ENCODE assay signal across 19 cellular contexts in genomic region chr22:44495629-44496028, GRCh38. TPM values are rescaled to one million over a fixed set of nuclear protein-coding genes. Genes with fewer than 3 reads are reported as not detected.
DNase-seq lines count a peak whose midpoint lies in the region; ATAC-seq and TF ChIP-seq lines count a peak whose summit lies in the region.
"Had no signal": no experiment of that assay in that cellular context is flagged by ENCODE, and none has a peak within 500 bp of the region (broad histone marks: within the 10 kb centered on the region; RNA-seq: fewer than 3 reads in every experiment).

No MANE protein-coding gene starts in this region.

- POLR2A ChIA-PET in Caco-2 (lab: Charles Lee), result no interaction called here

- DNase-seq in T-helper 2 cell treated with Interferon-gamma antibody and Interleukin-4, amounts not matched to agents 5 μg/mL and 100 μg/mL, for 36 hours (ENCODE audit: low spot score), result no peak
- DNase-seq in T-helper 2 cell (no peak), Caco-2 (no peak), natural killer cell (no peak), NCI-H2196 (lab: John Stamatoyannopoulos, UW; ENCODE audit: unreplicated experiment) (no peak)
- DNase-seq in activated naive CD8-positive, alpha-beta T cell treated with anti-CD3 and anti-CD28 coated beads for 36 hours, result no peak
- DNase-seq: 8988T; activated CD4-positive, alpha-beta T cell treated with anti-CD3 and anti-CD28 coated beads, Interleukin-2, amount 50 U/mL, for 48 hours; anterior cingulate cortex; DMS53; MV-4-11; NCI-H1930; retina; SW 1271; thyroid gland had no signal

- peaks cover 11% of the 10 kb centered on the region for H3K36me3 Mint-ChIP-seq in T-helper 2 cell treated with Interferon-gamma antibody and Interleukin-4, amounts not matched to agents 5 μg/mL and 100 μg/mL, for 36 hours (ENCODE audit: low read depth)
- peaks cover 10% of the 10 kb centered on the region for H3K36me3 Mint-ChIP-seq in Caco-2 (ENCODE audit: insufficient read depth, unreplicated experiment)
- H3K36me3 Mint-ChIP-seq in activated naive CD8-positive, alpha-beta T cell treated with anti-CD3 and anti-CD28 coated beads for 36 hours, result peaks cover 45% of the 10 kb centered on the region
- no peaks in the 10 kb centered on the region for H3K36me3 Mint-ChIP-seq in natural killer cell

- CTCF ChIA-PET in Caco-2 (lab: Charles Lee), result no interaction called here

- peaks cover 10% of the 10 kb centered on the region for H3K4me1 ChIP-seq in Caco-2

- peaks cover 23% of the 10 kb centered on the region for H3K4me1 Mint-ChIP-seq in T-helper 2 cell treated with Interferon-gamma antibody and Interleukin-4, amounts not matched to agents 5 μg/mL and 100 μg/mL, for 36 hours (ENCODE audit: low read depth)
- H3K4me1 Mint-ChIP-seq in Caco-2 (ENCODE audit: low read depth, unreplicated experiment) (no peaks in the 10 kb centered on the region), natural killer cell (peaks cover 41 to 58% of the 10 kb centered on the region in 2 donors)
- H3K4me1 Mint-ChIP-seq in activated naive CD8-positive, alpha-beta T cell treated with anti-CD3 and anti-CD28 coated beads for 36 hours, result peaks cover 35% of the 10 kb centered on the region

- peaks cover 11% of the 10 kb centered on the region for H3K9me3 Mint-ChIP-seq in T-helper 2 cell treated with Interferon-gamma antibody and Interleukin-4, amounts not matched to agents 5 μg/mL and 100 μg/mL, for 36 hours
- H3K9me3 Mint-ChIP-seq in Caco-2 (ENCODE audit: unreplicated experiment), result peaks cover 13% of the 10 kb centered on the region
- peaks cover 10% of the 10 kb centered on the region for H3K9me3 Mint-ChIP-seq in activated naive CD8-positive, alpha-beta T cell treated with anti-CD3 and anti-CD28 coated beads for 36 hours
- H3K9me3 Mint-ChIP-seq in natural killer cell, result peaks cover 0 to 2% of the 10 kb centered on the region in 2 donors

- peak overlapping the region; percentile 21 for H3K4me3 Mint-ChIP-seq in T-helper 2 cell treated with Interferon-gamma antibody and Interleukin-4, amounts not matched to agents 5 μg/mL and 100 μg/mL, for 36 hours
- H3K4me3 Mint-ChIP-seq in Caco-2 (ENCODE audit: unreplicated experiment) (no peak overlapping the region), natural killer cell (peak overlapping the region; percentile 79)
- H3K4me3 Mint-ChIP-seq in activated naive CD8-positive, alpha-beta T cell treated with anti-CD3 and anti-CD28 coated beads for 36 hours, result no peak overlapping the region

- no peaks in the 10 kb centered on the region for H3K27me3 ChIP-seq in Caco-2 (replicated peaks; ENCODE audit: control insufficient read depth, insufficient read depth, low read length)
- H3K27me3 ChIP-seq: BLaER1, thyroid gland had no signal

- ATAC-seq in natural killer cell (no peak), GM21381 (IDR thresholded peaks at IDR 0.05; ENCODE audit: unreplicated experiment) (no peak), HG02973 (IDR thresholded peaks at IDR 0.05; ENCODE audit: unreplicated experiment) (no peak)

- peaks cover 1% of the 10 kb centered on the region; the same call in 1 of the 2 replicates for H3K36me3 ChIP-seq in Caco-2 (ENCODE audit: control insufficient read depth, insufficient read depth, low read length)
- H3K36me3 ChIP-seq: neutrophil, thyroid gland had no signal

- H3K27ac Mint-ChIP-seq in T-helper 2 cell treated with Interferon-gamma antibody and Interleukin-4, amounts not matched to agents 5 μg/mL and 100 μg/mL, for 36 hours, result no peak overlapping the region
- H3K27ac Mint-ChIP-seq in Caco-2 (ENCODE audit: unreplicated experiment), result no peak overlapping the region
- H3K27ac Mint-ChIP-seq in activated naive CD8-positive, alpha-beta T cell treated with anti-CD3 and anti-CD28 coated beads for 36 hours, result peak overlapping the region; percentile 26
- H3K27ac Mint-ChIP-seq in natural killer cell, result peak overlapping the region; percentile 85 to 95

- H3K4me3 ChIP-seq in Caco-2 (ENCODE audit: low read depth, low read length), result no peak overlapping the region
- H3K4me3 ChIP-seq: thyroid gland had no signal

- peaks cover 7% of the 10 kb centered on the region for H3K9me3 ChIP-seq in Caco-2
- H3K9me3 ChIP-seq: thyroid gland had no signal

- no peak for TF ChIP-seq CTCF in Caco-2 (IDR thresholded peaks at IDR 0.05; ENCODE audit: insufficient read depth in 1 of 2, low read depth in 1 of 2, low read length in 1 of 2, severe bottlenecking in 1 of 2, unreplicated experiment in 1 of 2)
- no peak for TF ChIP-seq CTCF in natural killer cell (IDR thresholded peaks at IDR 0.05)

- H3K27me3 Mint-ChIP-seq in T-helper 2 cell treated with Interferon-gamma antibody and Interleukin-4, amounts not matched to agents 5 μg/mL and 100 μg/mL, for 36 hours (ENCODE audit: low read depth), result peaks cover 5% of the 10 kb centered on the region
- H3K27me3 Mint-ChIP-seq in Caco-2 (ENCODE audit: insufficient read depth, unreplicated experiment) (no peaks in the 10 kb centered on the region), natural killer cell (ENCODE audit: low read depth in 2 of 2) (peaks cover 0 to 4% of the 10 kb centered on the region in 2 donors)
- peaks cover 2% of the 10 kb centered on the region for H3K27me3 Mint-ChIP-seq in activated naive CD8-positive, alpha-beta T cell treated with anti-CD3 and anti-CD28 coated beads for 36 hours

- intact Hi-C loops in Caco-2 (cut with micrococcal nuclease; ENCODE audit: unreplicated experiment) (no loop called here), natural killer cell (cut with micrococcal nuclease) (loop anchor here (10.0 kb wide), 1 partner anchor 541 kb away; the partner anchor contains the start of gene SAMM50)

- BruUV-seq in Caco-2 (replicated peaks; lab: Mats Ljungman, UMichigan), result TSS peak; percentile 21

RNA-seq across cellular contexts. Expression of gene RTL6, which starts 2.4 kb away (rescaled TPM):
- total RNA-seq in Caco-2 (2022) (12.8 and 13.4 TPM in 2 replicates), natural killer cell (10 to 100 TPM; 18.7 to 28.0 (median 18.7) TPM)
- 10 to 100 TPM; 13.6 to 14.2 TPM for total RNA-seq in activated naive CD8-positive, alpha-beta T cell treated with anti-CD3 and anti-CD28 coated beads for 36 hours

Comparison
In these comparisons a context has a peak if more than half of its experiments do, and no peak if none do; other contexts are left out.
1. H3K27ac Mint-ChIP-seq: peak in activated naive CD8-positive, alpha-beta T cell treated with anti-CD3 and anti-CD28 coated beads for 36 hours (single experiment) and natural killer cell (2 of 2); none in T-helper 2 cell treated with Interferon-gamma antibody and Interleukin-4, amounts not matched to agents 5 μg/mL and 100 μg/mL, for 36 hours (single experiment) and Caco-2 (single experiment).
2. H3K4me3 Mint-ChIP-seq: peak in T-helper 2 cell treated with Interferon-gamma antibody and Interleukin-4, amounts not matched to agents 5 μg/mL and 100 μg/mL, for 36 hours (single experiment) and natural killer cell (single experiment); none in Caco-2 (single experiment) and activated naive CD8-positive, alpha-beta T cell treated with anti-CD3 and anti-CD28 coated beads for 36 hours (single experiment).